In the genomic region with DNA sequence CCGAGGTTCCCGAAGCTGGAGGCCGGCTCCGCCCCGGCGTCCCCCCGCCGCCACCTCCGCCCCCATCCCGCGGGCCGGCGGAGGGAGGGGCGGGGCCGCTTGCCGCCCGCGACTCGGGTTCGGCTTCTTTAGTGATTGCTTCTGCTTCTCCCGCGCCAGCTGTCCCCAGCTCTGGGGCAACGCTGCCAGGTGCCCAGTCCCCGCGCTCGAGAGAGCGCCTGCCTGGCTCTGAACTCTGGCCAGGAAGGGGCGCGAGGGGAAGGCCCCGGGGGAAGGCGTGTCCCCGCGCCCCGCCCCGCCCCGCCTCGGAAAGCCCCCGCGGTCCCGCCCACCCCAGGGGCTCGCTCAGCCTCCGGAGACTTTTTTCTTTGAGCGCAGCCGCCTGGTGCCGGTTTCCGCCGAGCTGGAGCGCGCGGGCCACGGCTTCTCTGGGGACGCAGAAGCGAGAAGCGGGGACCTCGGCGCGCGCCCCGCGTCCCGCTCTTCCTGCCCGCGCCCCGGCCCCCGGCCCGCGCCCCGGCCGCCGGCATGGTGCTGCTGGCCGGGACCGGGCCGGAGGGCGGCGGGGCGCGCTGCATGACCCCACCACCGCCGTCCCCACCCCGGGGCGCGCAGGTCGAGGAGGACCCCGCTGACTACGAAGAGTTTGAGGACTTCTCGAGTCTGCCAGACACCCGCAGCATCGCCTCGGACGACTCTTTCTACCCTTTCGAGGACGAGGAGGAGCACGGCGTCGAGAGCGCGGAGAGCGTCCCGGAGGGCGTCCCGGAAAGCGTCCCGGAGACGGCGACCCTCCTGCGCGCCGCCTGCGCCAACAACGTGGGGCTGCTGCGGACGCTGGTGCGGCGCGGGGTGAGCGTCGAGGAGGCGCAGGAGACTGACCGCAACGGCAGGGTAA, we compare ENCODE assay signal across 1 cellular context.
TF ChIP-seq lines count a peak whose summit lies in the region.

Gene ANKRD33B, plus strand, starts transcription at position 131 of the 898 bp plus-strand sequence. Its CDS starts 398 bp downstream, at position 529.

TF ChIP-seq in A549, 52 proteins besides CTCF, POLR2A, EP300 and RAD21 (continued from another document):
- TF ChIP-seq, protein P1, sequence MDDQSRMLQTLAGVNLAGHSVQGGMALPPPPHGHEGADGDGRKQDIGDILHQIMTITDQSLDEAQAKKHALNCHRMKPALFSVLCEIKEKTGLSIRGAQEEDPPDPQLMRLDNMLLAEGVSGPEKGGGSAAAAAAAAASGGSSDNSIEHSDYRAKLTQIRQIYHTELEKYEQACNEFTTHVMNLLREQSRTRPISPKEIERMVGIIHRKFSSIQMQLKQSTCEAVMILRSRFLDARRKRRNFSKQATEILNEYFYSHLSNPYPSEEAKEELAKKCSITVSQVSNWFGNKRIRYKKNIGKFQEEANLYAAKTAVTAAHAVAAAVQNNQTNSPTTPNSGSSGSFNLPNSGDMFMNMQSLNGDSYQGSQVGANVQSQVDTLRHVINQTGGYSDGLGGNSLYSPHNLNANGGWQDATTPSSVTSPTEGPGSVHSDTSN (IDR thresholded peaks at IDR 0.05) = peak; percentile 41; the same call in 1 of the 2 replicates
